ENCODE assay signal across 8 cellular contexts in genomic region chr12:62813031-62813829, GRCh38.
DNase-seq lines count a peak whose midpoint lies in the region; ATAC-seq, FAIRE-seq and TF ChIP-seq lines count a peak whose summit lies in the region.

No MANE protein-coding gene starts in this region.

- TF ChIP-seq EP300 in SK-N-SH (IDR thresholded peaks at IDR 0.05; ENCODE audit: borderline replicate concordance in 1 of 2, low read depth in 1 of 2, low read length in 1 of 2), result no peak

- no peak overlapping the region for H3K9ac ChIP-seq in SK-N-SH

- H3F3A ChIP-seq in SK-N-SH (replicated peaks; ENCODE audit: insufficient read depth), result no peaks in the 10 kb centered on the region

- no peaks in the 10 kb centered on the region for H3K9me3 ChIP-seq in SK-N-SH

- no peaks in the 10 kb centered on the region for H3K36me3 Mint-ChIP-seq in MCF 10A (ENCODE audit: insufficient read depth, unreplicated experiment)

- no peaks in the 10 kb centered on the region for H3K9me3 Mint-ChIP-seq in MCF 10A (ENCODE audit: unreplicated experiment)

- H3K4me1 Mint-ChIP-seq in MCF 10A (ENCODE audit: insufficient read depth, unreplicated experiment), result peaks cover 7% of the 10 kb centered on the region

- intact Hi-C loops in Right ventricle myocardium inferior (cut with DNase I), result loop anchor here (5.0 kb wide), 2 partner anchors 254 to 376 kb away; no protein-coding TSS in a partner anchor
- intact Hi-C loops in cardiac septum (cut with DNase I), result loop anchor here (2.0 kb wide), 1 partner anchor 256 kb away; no protein-coding TSS in a partner anchor
- intact Hi-C loops in MCF 10A (cut with micrococcal nuclease), result loop anchor here (1.0 to 2.0 kb wide), 3 partner anchors 122 to 376 kb away; partner anchors contain the start of gene PPM1H

- TF ChIP-seq RAD21 in SK-N-SH (IDR thresholded peaks at IDR 0.05; ENCODE audit: low read length), result peak; percentile 75

- WGBS in SK-N-SH (ENCODE audit: low lambda C conversion rate), result 7% methylated on average over 17 of the region's 18 CpGs

- BruUV-seq in MCF 10A (replicated peaks; lab: Mats Ljungman, UMichigan), result no TSS peak

- peak overlapping the region; percentile 79; the same call in 1 of the 2 replicates for H2AFZ ChIP-seq in SK-N-SH (ENCODE audit: low read depth)

- H3K27ac ChIP-seq in SK-N-SH (ENCODE audit: low read depth in 2 of 2, low read length in 1 of 2), result no peak overlapping the region

- no peaks in the 10 kb centered on the region for H3K9me2 ChIP-seq in SK-N-SH

- POLR2A ChIA-PET in SK-N-SH (lab: Yijun Ruan, JAX) (no interaction called here), MCF 10A (lab: Yijun Ruan, JAX) (interaction anchor here (0.6 to 0.7 kb wide), 2 partner anchors 147 to 375 kb away, joined by 3 read pairs; no protein-coding TSS in a partner anchor)

- FAIRE-seq in islet of Langerhans (lab: Jason Lieb, UNC), result peak; percentile 47

- no peaks in the 10 kb centered on the region for H3K27me3 Mint-ChIP-seq in MCF 10A (ENCODE audit: insufficient read depth, unreplicated experiment)

- peak; percentile 76 for ATAC-seq in Right ventricle myocardium inferior
- peak; percentile 63 for ATAC-seq in HG03354 (IDR thresholded peaks at IDR 0.05; ENCODE audit: poor library complexity, severe bottlenecking, unreplicated experiment)

- H3K4me3 ChIP-seq in SK-N-SH (ENCODE audit: low read depth in 2 of 2, low read length in 1 of 2), result peak overlapping the region in 1 of 2 experiments; percentile 46; a peak in 2 of 4 replicates

- H3K27me3 ChIP-seq in SK-N-SH (ENCODE audit: insufficient read depth), result peaks cover 9% of the 10 kb centered on the region; the same call in 1 of the 2 replicates

- H3K27ac Mint-ChIP-seq in MCF 10A (ENCODE audit: low read depth, unreplicated experiment), result no peak overlapping the region

- H3K79me2 ChIP-seq in SK-N-SH (ENCODE audit: insufficient read depth), result no peaks in the 10 kb centered on the region

- H3K4me1 ChIP-seq in SK-N-SH (ENCODE audit: control insufficient read depth in 1 of 2, insufficient read depth in 2 of 2, low read depth in 1 of 2, low read length in 1 of 2), result peaks cover 0 to 3% of the 10 kb centered on the region in 2 experiments; a peak in 2 of 4 replicates

- peak overlapping the region; percentile 30; the same call in 1 of the 2 replicates for H3K4me2 ChIP-seq in SK-N-SH

- H3K4me3 Mint-ChIP-seq in MCF 10A (ENCODE audit: unreplicated experiment), result no peak overlapping the region

- CTCF ChIA-PET in SK-N-SH (lab: Yijun Ruan, JAX) (interaction anchor here (0.5 to 6.0 kb wide), 34 partner anchors 10 to 603 kb away, joined by 3 to 68 read pairs (median 4); partner anchors contain the start of gene PPM1H), MCF 10A (lab: Yijun Ruan, JAX) (interaction anchor here (0.6 to 3.4 kb wide), 61 partner anchors 9 to 603 kb away, joined by 3 to 90 read pairs (median 4); partner anchors contain the start of gene PPM1H)

- TF ChIP-seq CTCF in SK-N-SH (IDR thresholded peaks at IDR 0.05) (peak; percentile 82), MCF 10A (IDR thresholded peaks at IDR 0.05; ENCODE audit: unreplicated experiment) (peak; percentile 50)

- no peaks in the 10 kb centered on the region for H3K36me3 ChIP-seq in SK-N-SH (replicated peaks in 1 of 2; ENCODE audit: control insufficient read depth in 1 of 2, insufficient read depth in 2 of 2, low read length in 1 of 2)

- DNase-seq in Right ventricle myocardium inferior (ENCODE audit: missing footprints) (peak; percentile 84), cardiac septum (ENCODE audit: low spot score) (no peak), SK-N-SH (peak; percentile 63), MCF 10A (ENCODE audit: unreplicated experiment) (peak; percentile 76), NCI-H1105 (lab: John Stamatoyannopoulos, UW) (no peak)
- DNase-seq in stimulated activated CD4-positive, alpha-beta T cell treated with anti-CD3 and anti-CD28 coated beads, Interleukin-12 subunit alpha, Interleukin-12 subunit beta, amount 100 ng/mL, for 48 hours (ENCODE audit: low read depth in 2 of 3, low spot score in 1 of 3), result peak in 2 of 3 donors; percentile 25 to 32

- H4K20me1 ChIP-seq in SK-N-SH (ENCODE audit: insufficient read depth), result no peaks in the 10 kb centered on the region

TF ChIP-seq in SK-N-SH, 30 proteins besides CTCF, POLR2A, EP300 and RAD21:
- peak; percentile 61 for TF ChIP-seq MAX (IDR thresholded peaks at IDR 0.05; ENCODE audit: low read depth)
- peak; percentile 44; the same call in 1 of the 2 replicates for TF ChIP-seq SMC3 (IDR thresholded peaks at IDR 0.05; ENCODE audit: low read depth, low read length)
- no peak for TF ChIP-seq GABPA (IDR thresholded peaks at IDR 0.05; ENCODE audit: low read depth)

Comparison
In these comparisons a context has a peak if more than half of its experiments do, and no peak if none do; other contexts are left out.
1. DNase-seq: peak in Right ventricle myocardium inferior (single experiment), SK-N-SH (single experiment), MCF 10A (single experiment) and stimulated activated CD4-positive, alpha-beta T cell treated with anti-CD3 and anti-CD28 coated beads, Interleukin-12 subunit alpha, Interleukin-12 subunit beta, amount 100 ng/mL, for 48 hours (2 of 3); none in cardiac septum (single experiment) and NCI-H1105 (single experiment).